19 cellular contexts compared by ENCODE assay signal in the genomic region with DNA sequence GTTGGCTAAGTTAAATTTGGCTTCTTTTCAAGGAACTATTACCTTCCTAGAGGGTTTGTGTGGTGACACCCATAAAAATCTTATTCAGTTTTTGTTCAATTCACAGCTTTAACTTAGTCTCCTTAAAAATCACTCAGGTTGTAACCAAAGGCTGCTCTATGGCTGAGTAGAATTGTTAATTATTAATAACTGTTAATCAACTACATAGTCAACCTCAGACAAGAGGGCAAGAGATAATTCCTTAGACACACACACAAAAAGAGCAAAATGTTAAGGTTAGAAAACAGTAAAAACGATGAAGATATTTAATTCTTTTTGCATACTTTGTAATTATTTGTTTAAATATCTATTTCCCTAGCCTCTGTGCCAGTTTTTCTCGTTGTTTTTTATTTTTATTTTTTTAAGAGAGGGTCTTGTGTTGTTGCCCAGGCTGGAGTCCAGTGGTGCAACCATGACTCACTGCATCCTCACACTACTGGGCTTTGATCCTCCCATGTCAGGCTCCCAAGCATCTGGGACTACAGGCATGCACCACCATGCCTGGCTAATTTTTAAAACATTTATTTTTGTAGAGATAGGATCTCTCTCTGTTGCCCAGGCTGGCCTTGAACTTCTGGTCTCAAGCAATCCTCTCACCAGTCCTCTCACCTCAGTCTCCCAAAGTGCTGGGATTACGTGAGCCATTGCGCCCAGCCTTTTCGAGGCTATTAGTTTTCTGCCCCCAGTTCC.
DNase-seq lines count a peak whose midpoint lies in the region; ATAC-seq, FAIRE-seq and TF ChIP-seq lines count a peak whose summit lies in the region.
"Had no signal": no experiment of that assay in that cellular context is flagged by ENCODE, and none has a peak within 500 bp of the region (broad histone marks: within the 10 kb centered on the region; RNA-seq: fewer than 3 reads in every experiment).

No MANE protein-coding gene starts in this region.

- H3K27ac ChIP-seq in A549 (peak overlapping the region; percentile 70 to 71; a peak in 5 of 6 replicates), sigmoid colon (no peak overlapping the region)
- H3K27ac ChIP-seq: gastrocnemius medialis had no signal

- H3K4me3 ChIP-seq in A549 (no peak overlapping the region), sigmoid colon (no peak overlapping the region)
- H3K4me3 ChIP-seq: gastrocnemius medialis, mucosa of descending colon, smooth muscle cell had no signal

- intact Hi-C loops in sigmoid colon (cut with DNase I), result no loop called here

- DNase-seq in A549 (ENCODE audit: low read depth in 1 of 2, low spot score in 1 of 2) (peak; percentile 19 to 53), HCEC 1CT (peak; percentile 81), astrocyte of the hippocampus (ENCODE audit: low read depth, low spot score) (peak; percentile 28), iris pigment epithelial cell (ENCODE audit: low read depth) (peak; percentile 38), NCI-H524 (lab: John Stamatoyannopoulos, UW) (no peak), sigmoid colon (no peak)
- DNase-seq: activated CD8-positive, alpha-beta T cell treated with anti-CD3 and anti-CD28 coated beads, Interleukin-2, amount 10 ng/mL, durations not matched to agents 7 days and 5 days; anterior cingulate cortex; COR-L47; immature natural killer cell; mucosa of descending colon; stimulated activated naive CD8-positive, alpha-beta T cell treated with anti-CD3 and anti-CD28 coated beads, Interleukin-15, Interleukin-2, amounts not matched to agents 100 U/mL and 50 U/mL, for 24 hours had no signal

- no peaks in the 10 kb centered on the region for H3K27me3 ChIP-seq in sigmoid colon
- H3K27me3 ChIP-seq: gastrocnemius medialis had no signal

- 52% methylated on average over 5 of the region's 5 CpGs for WGBS in A549 (ENCODE audit: missing lambda C conversion rate)
- WGBS in sigmoid colon, 2 donors, result 75 to 82% methylated on average over 5 of the region's 5 CpGs

- H3K9me3 ChIP-seq in A549 (no peaks in the 10 kb centered on the region), sigmoid colon (no peaks in the 10 kb centered on the region)
- H3K9me3 ChIP-seq: gastrocnemius medialis, mucosa of descending colon had no signal

- CTCF ChIA-PET in A549 (lab: Yijun Ruan, JAX), result interaction anchor here (2.1 kb wide), 1 partner anchor 25 kb away, joined by 15 read pairs; no protein-coding TSS in a partner anchor

- peak; percentile 59 for FAIRE-seq in A549 (lab: Jason Lieb, UNC)
- FAIRE-seq: A204.1, urothelium cell line had no signal

- TF ChIP-seq POLR2A in A549 (IDR thresholded peaks at IDR 0.05; ENCODE audit: low read length) (no peak), sigmoid colon (IDR thresholded peaks at IDR 0.05) (no peak)

- peak overlapping the region; percentile 63 for H3K4me2 ChIP-seq in A549
- H3K4me2 ChIP-seq: smooth muscle cell had no signal

- no peak for TF ChIP-seq RAD21 in A549 (conservative IDR thresholded peaks at IDR 0.05 in 1 of 2, IDR thresholded peaks at IDR 0.05 in 1 of 2)

- TF ChIP-seq CTCF in A549 (IDR thresholded peaks at IDR 0.05), result no peak
- TF ChIP-seq CTCF in sigmoid colon (IDR thresholded peaks at IDR 0.05), result no peak

- ATAC-seq in A549, result peak; percentile 62 to 76; a peak in 3 of 6 replicates
- ATAC-seq in HG02970 (IDR thresholded peaks at IDR 0.05; ENCODE audit: low FRiP score, unreplicated experiment), result no peak
- no peak for ATAC-seq in GM18873 (IDR thresholded peaks at IDR 0.05; ENCODE audit: low FRiP score, unreplicated experiment)
- ATAC-seq: activated CD8-positive, alpha-beta T cell treated with anti-CD3 and anti-CD28 coated beads, Interleukin-2, amount 10 ng/mL, durations not matched to agents 7 days and 5 days; activated T-helper 17 cell treated with anti-CD3 and anti-CD28 coated beads, Interleukin-2, amount 50 U/mL, for 72 hours; gastrocnemius medialis; mucosa of descending colon; stimulated activated naive CD8-positive, alpha-beta T cell treated with anti-CD3 and anti-CD28 coated beads, Interleukin-15, Interleukin-2, amounts not matched to agents 100 U/mL and 50 U/mL, for 24 hours had no signal

- POLR2A ChIA-PET in A549 (lab: Yijun Ruan, JAX), result no interaction called here

- TF ChIP-seq EP300 in A549 (IDR thresholded peaks at IDR 0.05), result no peak
- TF ChIP-seq EP300 in sigmoid colon (IDR thresholded peaks at IDR 0.05), result no peak

- no peaks in the 10 kb centered on the region for H3K36me3 ChIP-seq in sigmoid colon
- H3K36me3 ChIP-seq: gastrocnemius medialis had no signal

- H3K4me1 ChIP-seq in A549 (peaks cover 35% of the 10 kb centered on the region), sigmoid colon (no peaks in the 10 kb centered on the region)
- H3K4me1 ChIP-seq: gastrocnemius medialis had no signal

TF ChIP-seq in A549, 52 proteins besides CTCF, POLR2A, EP300 and RAD21:
- TF ChIP-seq KDM1A (IDR thresholded peaks at IDR 0.05; ENCODE audit: low read depth) (no peak), HOXB13 (CRISPR knock-in tag; IDR thresholded peaks at IDR 0.05; ENCODE audit: low read depth) (no peak), BHLHE40 (IDR thresholded peaks at IDR 0.05; ENCODE audit: low read depth, low read length) (no peak), CHD2 (IDR thresholded peaks at IDR 0.05; ENCODE audit: low read length, partially characterized antibody) (no peak), JUN (IDR thresholded peaks at IDR 0.05) (no peak), FOXS1 (CRISPR knock-in tag; IDR thresholded peaks at IDR 0.05) (no peak), FOSL2 (IDR thresholded peaks at IDR 0.05) (peak; percentile 45; the same call in 1 of the 2 replicates), FOSL2 (CRISPR knock-in tag; IDR thresholded peaks at IDR 0.05) (peak; percentile 54), POLR2AphosphoS2 (conservative IDR thresholded peaks at IDR 0.05; ENCODE audit: low read length) (no peak), CHD4 (IDR thresholded peaks at IDR 0.05; ENCODE audit: borderline replicate concordance) (no peak), JUNB (IDR thresholded peaks at IDR 0.05) (peak; percentile 25; the same call in 1 of the 2 replicates), SMC3 (IDR thresholded peaks at IDR 0.05) (no peak), REST (IDR thresholded peaks at IDR 0.05) (no peak), CEBPB (IDR thresholded peaks at IDR 0.05) (peak in 1 of 2 experiments; percentile 38; a peak in 1 of 4 replicates), CBX8 (IDR thresholded peaks at IDR 0.05) (no peak), GATA3 (IDR thresholded peaks at IDR 0.05; ENCODE audit: borderline replicate concordance) (peak; percentile 63)
- TF ChIP-seq, protein P1, sequence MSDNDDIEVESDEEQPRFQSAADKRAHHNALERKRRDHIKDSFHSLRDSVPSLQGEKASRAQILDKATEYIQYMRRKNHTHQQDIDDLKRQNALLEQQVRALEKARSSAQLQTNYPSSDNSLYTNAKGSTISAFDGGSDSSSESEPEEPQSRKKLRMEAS (IDR thresholded peaks at IDR 0.05), result peak; percentile 31; the same call in 1 of the 2 replicates

Comparison
In these comparisons a context has a peak if more than half of its experiments do, and no peak if none do; other contexts are left out.
1. ATAC-seq: peak in A549 (2 of 2); none in HG02970 (single experiment) and GM18873 (single experiment).
2. DNase-seq: peak in A549 (2 of 2), HCEC 1CT (single experiment), astrocyte of the hippocampus (single experiment) and iris pigment epithelial cell (single experiment); none in NCI-H524 (0 of 2) and sigmoid colon (single experiment).
3. H3K27ac ChIP-seq: peak in A549 (2 of 2); none in sigmoid colon (0 of 4).